8 cellular contexts compared by ENCODE assay signal in the genomic region with DNA sequence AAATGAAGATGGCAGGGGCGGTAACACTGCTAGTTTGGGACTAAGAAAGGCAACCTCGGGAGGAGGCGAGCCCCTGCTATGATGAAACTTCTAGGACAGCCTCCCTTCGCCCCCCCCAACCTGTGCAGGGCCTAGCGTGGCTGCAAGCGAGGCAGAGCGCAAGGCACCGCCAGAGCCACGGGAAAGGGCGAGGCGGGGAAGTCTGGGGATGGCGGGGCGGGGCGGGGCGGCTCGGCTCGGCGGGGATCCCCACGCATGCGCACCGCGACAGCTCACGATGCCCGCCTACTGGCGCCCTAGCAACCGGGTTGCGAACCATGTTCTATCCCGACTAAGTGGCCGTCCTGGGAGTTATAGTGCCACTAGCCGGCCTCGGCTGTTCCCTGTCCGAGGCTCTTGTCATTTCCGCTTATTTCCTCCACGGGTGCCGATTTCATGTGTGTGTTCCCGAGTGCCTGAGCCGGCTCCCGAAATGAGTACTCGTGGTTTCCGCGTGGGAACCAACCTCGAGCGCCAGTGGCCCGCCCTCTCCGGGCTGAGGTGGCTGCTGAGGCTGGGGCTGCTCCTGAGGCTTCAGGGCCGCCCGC.
A peak's percentile ranks its signal among the peaks of the same experiment; 100 is the strongest.
DNase-seq lines count a peak whose midpoint lies in the region; ATAC-seq lines count a peak whose summit lies in the region.

No MANE protein-coding gene starts in this region.

- DNase-seq in AG08395 (ENCODE audit: low spot score) (peak; percentile 92), NCI-H345 treated with DMSO at 0.1 percent for 48 hours (lab: John Stamatoyannopoulos, UW; ENCODE audit: unreplicated experiment) (peak; percentile 35), cerebellar cortex (ENCODE audit: low spot score) (peak; percentile 73), kidney glomerular epithelial cell (lab: John Stamatoyannopoulos, UW) (peak; percentile 21)
- DNase-seq in activated CD4-positive, CD25-positive, alpha-beta regulatory T cell treated with anti-CD3 and anti-CD28 coated beads, Interleukin-2, amount 50 U/mL, for 72 hours: peak; percentile 70
- DNase-seq in stimulated activated CD4-positive, alpha-beta T cell treated with anti-CD3 and anti-CD28 coated beads, Interleukin-1b, Interleukin-23, amount 100 ng/mL, for 1 hour (ENCODE audit: low read depth in 2 of 2): peak; percentile 41 to 53

- ATAC-seq in GM18907 (IDR thresholded peaks at IDR 0.05; ENCODE audit: unreplicated experiment) (peak; percentile 77), HG03159 (IDR thresholded peaks at IDR 0.05; ENCODE audit: unreplicated experiment) (peak; percentile 73)

Comparison
In these comparisons a context has a peak if more than half of its experiments do, and no peak if none do; other contexts are left out.
1. Peak in every context shown above with its lines: DNase-seq and ATAC-seq.
2. DNase-seq: peak in every context shown above with its lines; median percentile 92 in AG08395; 73 in cerebellar cortex; 70 in activated CD4-positive, CD25-positive, alpha-beta regulatory T cell treated with anti-CD3 and anti-CD28 coated beads, Interleukin-2, amount 50 U/mL, for 72 hours; 47 in stimulated activated CD4-positive, alpha-beta T cell treated with anti-CD3 and anti-CD28 coated beads, Interleukin-1b, Interleukin-23, amount 100 ng/mL, for 1 hour; 35 in NCI-H345 treated with DMSO at 0.1 percent for 48 hours; 21 in kidney glomerular epithelial cell.